10 cellular contexts compared by ENCODE assay signal in the genomic region with DNA sequence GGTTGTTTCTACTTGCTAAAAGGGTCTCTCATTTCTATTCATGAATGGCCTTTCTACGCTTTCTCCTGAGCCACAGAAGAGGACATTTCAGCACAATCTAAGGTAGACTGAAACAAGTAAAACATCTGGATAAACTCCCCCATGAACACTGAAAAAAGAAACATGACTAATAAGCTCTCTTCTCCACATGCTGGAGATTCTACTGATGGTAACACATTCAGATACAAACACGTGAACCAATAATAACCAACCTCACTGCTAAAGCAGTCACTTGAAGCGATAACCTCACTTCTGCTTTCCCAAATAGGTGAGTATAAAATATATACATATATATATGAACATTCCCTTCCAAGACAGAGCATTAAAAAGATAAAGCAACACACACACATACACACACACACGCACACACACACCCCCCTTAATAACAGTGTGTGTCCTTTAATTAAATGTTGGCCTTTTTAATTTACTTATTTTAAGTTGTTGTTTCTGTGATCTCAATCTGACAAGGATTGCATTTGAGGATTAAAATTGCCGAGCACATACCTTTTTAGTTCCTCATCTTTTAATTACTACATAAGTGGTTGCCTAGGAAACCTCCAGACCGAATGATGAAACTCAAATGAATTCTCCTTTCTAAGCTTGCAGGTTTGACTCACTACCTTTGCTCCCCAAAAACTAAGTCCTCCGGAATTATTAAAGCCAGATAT.
A peak's percentile ranks its signal among the peaks of the same experiment; 100 is the strongest.
DNase-seq lines count a peak whose midpoint lies in the region; ATAC-seq and TF ChIP-seq lines count a peak whose summit lies in the region.
"Had no signal": no experiment of that assay in that cellular context is flagged by ENCODE, and none has a peak within 500 bp of the region (broad histone marks: within the 10 kb centered on the region; RNA-seq: fewer than 3 reads in every experiment).

No MANE protein-coding gene starts in this region.

- peaks cover 12% of the 10 kb centered on the region for H3F3A ChIP-seq in DOHH2 (ENCODE audit: control insufficient read depth, insufficient read depth)

- no peak for TF ChIP-seq EP300 in gastroesophageal sphincter (IDR thresholded peaks at IDR 0.05)

- H3K36me3 ChIP-seq in DOHH2 (ENCODE audit: control insufficient read depth, low read length) = peaks cover 61% of the 10 kb centered on the region
- H3K36me3 ChIP-seq in RWPE2 (ENCODE audit: low read depth) = no peaks in the 10 kb centered on the region
- H3K36me3 ChIP-seq in gastroesophageal sphincter = peaks cover 0 to 13% of the 10 kb centered on the region in 2 donors

- no peaks in the 10 kb centered on the region for H3K27me3 ChIP-seq in DOHH2 (ENCODE audit: control insufficient read depth, low read length)
- H3K27me3 ChIP-seq in RWPE2 (ENCODE audit: insufficient read depth, poor library complexity, severe bottlenecking) = no peaks in the 10 kb centered on the region
- no peaks in the 10 kb centered on the region for H3K27me3 ChIP-seq in gastroesophageal sphincter

- H3K27ac ChIP-seq in DOHH2 (ENCODE audit: low read depth, low read length) (no peak overlapping the region), RWPE2 (ENCODE audit: poor library complexity, severe bottlenecking) (peak overlapping the region; percentile 58), gastroesophageal sphincter (no peak overlapping the region)

- ATAC-seq in GM21825 (IDR thresholded peaks at IDR 0.05; ENCODE audit: unreplicated experiment) (peak; percentile 51), RWPE2 (ENCODE audit: low read depth) (peak; percentile 81), gastroesophageal sphincter (peak; percentile 47), GM19023 (IDR thresholded peaks at IDR 0.05; ENCODE audit: unreplicated experiment) (no peak), HG02840 (IDR thresholded peaks at IDR 0.05; ENCODE audit: low FRiP score, unreplicated experiment) (no peak)

- H3K9me2 ChIP-seq in DOHH2 (replicated peaks; ENCODE audit: control insufficient read depth, low read length) = no peaks in the 10 kb centered on the region

- DNase-seq in RWPE2 (ENCODE audit: low spot score) = no peak
- DNase-seq in activated gamma-delta T cell treated with Interleukin-2 at 50 U/mL for 16 hours = no peak
- DNase-seq in stimulated activated CD4-positive, alpha-beta T cell treated with anti-CD3 and anti-CD28 coated beads, Interleukin-4, amount 100 ng/mL, for 24 hours = no peak
- DNase-seq: activated naive CD4-positive, alpha-beta T cell treated with anti-CD3 and anti-CD28 coated beads, Interleukin-2, amount 10 ng/mL, durations not matched to agents 7 days and 5 days; NCI-H2081 had no signal

- H3K4me2 ChIP-seq in DOHH2 (ENCODE audit: low read length) = peak overlapping the region; percentile 39

- H3K9me3 ChIP-seq in DOHH2 (ENCODE audit: control insufficient read depth, insufficient read depth, low read length) = no peaks in the 10 kb centered on the region
- H3K9me3 ChIP-seq in RWPE2 (ENCODE audit: severe bottlenecking) = no peaks in the 10 kb centered on the region
- no peaks in the 10 kb centered on the region for H3K9me3 ChIP-seq in gastroesophageal sphincter

- no peak for TF ChIP-seq POLR2A in gastroesophageal sphincter (IDR thresholded peaks at IDR 0.05)

- 64% methylated on average over 7 of the region's 7 CpGs for WGBS in gastroesophageal sphincter (ENCODE audit: low coverage in 1 of 2), 2 donors

- H3K79me2 ChIP-seq in DOHH2 (ENCODE audit: control insufficient read depth, low read length) = peaks cover 93% of the 10 kb centered on the region

- H4K20me1 ChIP-seq in DOHH2 (ENCODE audit: control insufficient read depth, insufficient read depth, low read depth, low read length) = peaks cover 34% of the 10 kb centered on the region

- H3K4me3 ChIP-seq in DOHH2 (ENCODE audit: low read length) = no peak overlapping the region; the same call in 1 of the 2 replicates
- no peak overlapping the region for H3K4me3 ChIP-seq in RWPE2 (ENCODE audit: severe bottlenecking)
- no peak overlapping the region for H3K4me3 ChIP-seq in gastroesophageal sphincter

- peaks cover 82% of the 10 kb centered on the region for H3K4me1 ChIP-seq in DOHH2 (ENCODE audit: control insufficient read depth, low read length)
- H3K4me1 ChIP-seq in RWPE2 (ENCODE audit: insufficient read depth, poor library complexity, severe bottlenecking) = peaks cover 15% of the 10 kb centered on the region
- H3K4me1 ChIP-seq in gastroesophageal sphincter = peaks cover 4 to 90% (median 18%) of the 10 kb centered on the region in 3 donors

- TF ChIP-seq CTCF in DOHH2 (IDR thresholded peaks at IDR 0.05; ENCODE audit: low read depth, low read length, poor library complexity, severe bottlenecking) (no peak), RWPE2 (IDR thresholded peaks at IDR 0.05; ENCODE audit: poor library complexity, severe bottlenecking) (no peak), gastroesophageal sphincter (IDR thresholded peaks at IDR 0.05) (no peak)

Comparison
In these comparisons a context has a peak if more than half of its experiments do, and no peak if none do; other contexts are left out.
1. ATAC-seq: peak in GM21825 (single experiment), RWPE2 (single experiment) and gastroesophageal sphincter (single experiment); none in GM19023 (single experiment) and HG02840 (single experiment).